ENCODE assay signal across 34 cellular contexts in the genomic region with DNA sequence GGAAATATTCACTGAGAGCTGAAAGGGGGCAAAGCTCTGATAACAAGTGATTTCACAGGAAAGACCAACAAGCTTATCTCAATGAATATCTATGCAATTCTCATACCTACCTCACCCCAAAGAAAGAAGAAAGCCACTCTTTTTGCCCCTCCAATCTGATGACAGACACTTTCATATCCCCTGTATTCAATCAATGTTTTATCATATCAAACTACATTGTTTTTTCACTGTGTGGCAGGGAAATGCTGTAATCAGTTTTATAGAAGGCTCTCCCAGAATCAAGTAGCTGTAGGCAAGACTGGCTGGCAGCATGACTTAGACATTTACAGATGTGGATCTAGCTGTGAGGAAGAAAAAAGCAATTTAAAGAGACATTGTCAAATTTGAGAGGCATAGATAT.
"Had no signal": no experiment of that assay in that cellular context is flagged by ENCODE, and none has a peak within 500 bp of the region (broad histone marks: within the 10 kb centered on the region; RNA-seq: fewer than 3 reads in every experiment).

No MANE protein-coding gene starts in this region.

- H3K27me3 ChIP-seq: ascending aorta, brain microvascular endothelial cell, pancreas, sigmoid colon, upper lobe of left lung, vagina had no signal

- H3K27ac Mint-ChIP-seq: activated CD4-positive, alpha-beta memory T cell treated with anti-CD3 and anti-CD28 coated beads for 36 hours; activated CD4-positive, alpha-beta T cell treated with anti-CD3 and anti-CD28 coated beads, Interleukin-2, amount 10 ng/mL, durations not matched to agents 24 days and 14 days; activated naive CD4-positive, alpha-beta T cell treated with anti-CD3 and anti-CD28 coated beads for 36 hours; activated naive CD8-positive, alpha-beta T cell treated with anti-CD3 and anti-CD28 coated beads for 36 hours; activated T-helper 1 cell treated with anti-CD3 and anti-CD28 coated beads, Interleukin-12 subunit alpha, Interleukin-12 subunit beta, Interleukin-2, Interleukin-4 antibody, amounts not matched to agents 30 ng/mL and 10 ng/mL and 1 ng/mL, durations not matched to agents 14 hours and 24 hours and 36 hours; effector memory CD8-positive, alpha-beta T cell; memory B cell; naive thymus-derived CD8-positive, alpha-beta T cell; stimulated activated memory B cell treated with anti-CD40 and anti-IgM and Interleukin-4, amounts not matched to agents 10 μg/mL and 1 μg/mL and 100 μg/mL, for 72 hours; stimulated activated naive CD8-positive, alpha-beta T cell treated with anti-CD3 and anti-CD28 coated beads, Interleukin-15, amount 100 ng/mL, for 72 hours had no signal

- H3K4me3 ChIP-seq: ascending aorta, pancreas, psoas muscle, sigmoid colon, smooth muscle cell, upper lobe of left lung, vagina had no signal

- H3K4me3 Mint-ChIP-seq: activated CD4-positive, alpha-beta memory T cell treated with anti-CD3 and anti-CD28 coated beads for 36 hours; activated CD4-positive, alpha-beta T cell treated with anti-CD3 and anti-CD28 coated beads, Interleukin-2, amount 10 ng/mL, durations not matched to agents 24 days and 14 days; activated naive CD4-positive, alpha-beta T cell treated with anti-CD3 and anti-CD28 coated beads for 36 hours; activated naive CD8-positive, alpha-beta T cell treated with anti-CD3 and anti-CD28 coated beads for 36 hours; activated T-helper 1 cell treated with anti-CD3 and anti-CD28 coated beads, Interleukin-12 subunit alpha, Interleukin-12 subunit beta, Interleukin-2, Interleukin-4 antibody, amounts not matched to agents 30 ng/mL and 10 ng/mL and 1 ng/mL, durations not matched to agents 14 hours and 24 hours and 36 hours; effector memory CD8-positive, alpha-beta T cell; memory B cell; naive thymus-derived CD8-positive, alpha-beta T cell; neural crest cell; stimulated activated memory B cell treated with anti-CD40 and anti-IgM and Interleukin-4, amounts not matched to agents 10 μg/mL and 1 μg/mL and 100 μg/mL, for 72 hours; stimulated activated naive CD8-positive, alpha-beta T cell treated with anti-CD3 and anti-CD28 coated beads, Interleukin-15, amount 100 ng/mL, for 72 hours had no signal

- H3K9me3 Mint-ChIP-seq: activated CD4-positive, alpha-beta memory T cell treated with anti-CD3 and anti-CD28 coated beads for 36 hours; activated CD4-positive, alpha-beta T cell treated with anti-CD3 and anti-CD28 coated beads, Interleukin-2, amount 10 ng/mL, durations not matched to agents 24 days and 14 days; activated naive CD4-positive, alpha-beta T cell treated with anti-CD3 and anti-CD28 coated beads for 36 hours; activated naive CD8-positive, alpha-beta T cell treated with anti-CD3 and anti-CD28 coated beads for 36 hours; activated T-helper 1 cell treated with anti-CD3 and anti-CD28 coated beads, Interleukin-12 subunit alpha, Interleukin-12 subunit beta, Interleukin-2, Interleukin-4 antibody, amounts not matched to agents 30 ng/mL and 10 ng/mL and 1 ng/mL, durations not matched to agents 14 hours and 24 hours and 36 hours; effector memory CD8-positive, alpha-beta T cell; memory B cell; neural crest cell; stimulated activated memory B cell treated with anti-CD40 and anti-IgM and Interleukin-4, amounts not matched to agents 10 μg/mL and 1 μg/mL and 100 μg/mL, for 72 hours; stimulated activated naive CD8-positive, alpha-beta T cell treated with anti-CD3 and anti-CD28 coated beads, Interleukin-15, amount 100 ng/mL, for 72 hours had no signal

- H3K4me1 Mint-ChIP-seq: activated naive CD8-positive, alpha-beta T cell treated with anti-CD3 and anti-CD28 coated beads for 36 hours; memory B cell; naive thymus-derived CD8-positive, alpha-beta T cell; stimulated activated memory B cell treated with anti-CD40 and anti-IgM and Interleukin-4, amounts not matched to agents 10 μg/mL and 1 μg/mL and 100 μg/mL, for 72 hours; stimulated activated naive CD8-positive, alpha-beta T cell treated with anti-CD3 and anti-CD28 coated beads, Interleukin-15, amount 100 ng/mL, for 72 hours had no signal

- H3K36me3 Mint-ChIP-seq: activated CD4-positive, alpha-beta memory T cell treated with anti-CD3 and anti-CD28 coated beads for 36 hours; activated naive CD8-positive, alpha-beta T cell treated with anti-CD3 and anti-CD28 coated beads for 36 hours; memory B cell; naive thymus-derived CD8-positive, alpha-beta T cell; stimulated activated memory B cell treated with anti-CD40 and anti-IgM and Interleukin-4, amounts not matched to agents 10 μg/mL and 1 μg/mL and 100 μg/mL, for 72 hours had no signal

- ATAC-seq: effector memory CD8-positive, alpha-beta T cell; naive thymus-derived CD8-positive, alpha-beta T cell; pancreas; psoas muscle; stimulated activated memory B cell treated with anti-CD40 and anti-IgM and Interleukin-4, amounts not matched to agents 10 μg/mL and 1 μg/mL and 100 μg/mL, for 72 hours; stimulated activated naive CD8-positive, alpha-beta T cell treated with anti-CD3 and anti-CD28 coated beads, Interleukin-15, amount 100 ng/mL, for 72 hours had no signal

- H3K36me3 ChIP-seq: ascending aorta, brain microvascular endothelial cell, pancreas, sigmoid colon, upper lobe of left lung, vagina had no signal

- DNase-seq: activated CD4-positive, alpha-beta memory T cell treated with anti-CD3 and anti-CD28 coated beads for 36 hours; activated CD4-positive, alpha-beta T cell treated with anti-CD3 and anti-CD28 coated beads, Interleukin-2, amount 10 ng/mL, durations not matched to agents 24 days and 14 days; activated CD4-positive, CD25-positive, alpha-beta regulatory T cell treated with anti-CD3 and anti-CD28 coated beads, Interleukin-2, amount 50 U/mL, for 72 hours; activated CD8-positive, alpha-beta memory T cell treated with anti-CD3 and anti-CD28 coated beads, Interleukin-2, amount 50 U/mL, for 4 hours; activated effector memory CD4-positive, alpha-beta T cell treated with anti-CD3 and anti-CD28 coated beads, Interleukin-2, amount 50 U/mL, for 16 hours; activated naive CD4-positive, alpha-beta T cell treated with anti-CD3 and anti-CD28 coated beads for 36 hours; activated naive CD8-positive, alpha-beta T cell treated with anti-CD3 and anti-CD28 coated beads for 36 hours; activated T-cell treated with anti-CD3 and anti-CD28 coated beads, Interleukin-2, amount 50 U/mL, for 1 hour; brain microvascular endothelial cell; cortex of kidney; effector memory CD8-positive, alpha-beta T cell; foreskin fibroblast; head of caudate nucleus; hippocampal formation; kidney; naive thymus-derived CD8-positive, alpha-beta T cell; nucleus accumbens; pancreas; psoas muscle; sigmoid colon; stimulated activated CD4-positive, alpha-beta T cell treated with anti-CD3 and anti-CD28 coated beads, Interleukin-1b, Interleukin-23, amount 100 ng/mL, for 48 hours; stimulated activated CD4-positive, alpha-beta T cell treated with anti-CD3 and anti-CD28 coated beads, Interleukin-4, amount 100 ng/mL, for 4 hours; stimulated activated CD8-positive, alpha-beta memory T cell treated with anti-CD3 and anti-CD28 coated beads, Interleukin-4, amount 100 ng/mL, for 48 hours; stimulated activated naive CD8-positive, alpha-beta T cell treated with anti-CD3 and anti-CD28 coated beads, Interleukin-15, amount 100 ng/mL, for 72 hours; substantia nigra; T1000; upper lobe of left lung had no signal

- H3K27ac ChIP-seq: ascending aorta, brain microvascular endothelial cell, pancreas, psoas muscle, sigmoid colon, upper lobe of left lung, vagina had no signal

- H3K9me3 ChIP-seq: ascending aorta, pancreas, psoas muscle, sigmoid colon, upper lobe of left lung, vagina had no signal

- H3K4me1 ChIP-seq: ascending aorta, pancreas, psoas muscle, sigmoid colon, upper lobe of left lung, vagina had no signal

- H3K27me3 Mint-ChIP-seq: activated naive CD8-positive, alpha-beta T cell treated with anti-CD3 and anti-CD28 coated beads for 36 hours; stimulated activated memory B cell treated with anti-CD40 and anti-IgM and Interleukin-4, amounts not matched to agents 10 μg/mL and 1 μg/mL and 100 μg/mL, for 72 hours; stimulated activated naive CD8-positive, alpha-beta T cell treated with anti-CD3 and anti-CD28 coated beads, Interleukin-15, amount 100 ng/mL, for 72 hours had no signal
